In the genomic region with DNA sequence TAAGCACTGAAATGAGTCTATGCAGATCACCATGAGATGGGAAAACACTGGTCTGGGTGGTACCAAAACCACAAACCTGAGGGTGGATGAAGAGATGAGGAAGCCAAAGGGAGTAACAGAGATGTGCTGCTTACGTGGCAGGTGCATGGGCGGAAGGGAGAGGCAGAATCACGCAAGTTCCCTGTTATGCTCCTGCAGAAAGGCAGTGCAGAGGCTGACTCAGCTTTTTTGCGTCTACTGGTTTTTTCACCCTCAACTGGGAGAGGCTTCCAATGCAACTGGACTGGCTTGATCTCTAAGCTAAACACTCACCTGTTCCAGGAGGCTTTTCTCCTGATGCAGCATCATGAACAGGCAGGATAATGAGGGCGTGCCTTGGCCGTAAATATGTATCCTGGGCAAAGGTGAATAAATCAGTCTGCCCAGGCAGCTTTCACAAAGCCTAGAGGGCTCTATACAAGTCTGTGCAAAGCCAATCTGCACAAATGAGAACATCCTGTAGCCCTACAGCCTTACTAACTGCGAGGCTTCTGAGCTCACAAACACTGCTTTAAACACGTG, we compare ENCODE assay signal across 8 cellular contexts.
DNase-seq lines count a peak whose midpoint lies in the region; ATAC-seq and TF ChIP-seq lines count a peak whose summit lies in the region.

No MANE protein-coding gene starts in this region.

- H3K27ac Mint-ChIP-seq in T-helper 2 cell treated with Interferon-gamma antibody and Interleukin-4, amounts not matched to agents 5 μg/mL and 100 μg/mL, for 36 hours, result peak overlapping the region; percentile 95

- no peaks in the 10 kb centered on the region for H3K27me3 Mint-ChIP-seq in T-helper 2 cell treated with Interferon-gamma antibody and Interleukin-4, amounts not matched to agents 5 μg/mL and 100 μg/mL, for 36 hours (ENCODE audit: low read depth)

- TF ChIP-seq CTCF in omental fat pad (IDR thresholded peaks at IDR 0.05), result no peak

- H3K9me3 Mint-ChIP-seq in T-helper 2 cell treated with Interferon-gamma antibody and Interleukin-4, amounts not matched to agents 5 μg/mL and 100 μg/mL, for 36 hours, result peaks cover 4% of the 10 kb centered on the region

- H3K4me3 Mint-ChIP-seq in T-helper 2 cell treated with Interferon-gamma antibody and Interleukin-4, amounts not matched to agents 5 μg/mL and 100 μg/mL, for 36 hours, result peak overlapping the region; percentile 64

- H3K36me3 Mint-ChIP-seq in T-helper 2 cell treated with Interferon-gamma antibody and Interleukin-4, amounts not matched to agents 5 μg/mL and 100 μg/mL, for 36 hours (ENCODE audit: low read depth), result peaks cover 43% of the 10 kb centered on the region

- ATAC-seq in HG02610 (IDR thresholded peaks at IDR 0.05; ENCODE audit: unreplicated experiment) (peak; percentile 41), SK-N-SH treated with all-trans-retinoic acid at 6 μM for 48 hours (no peak), GM19328 (IDR thresholded peaks at IDR 0.05; ENCODE audit: unreplicated experiment) (no peak), omental fat pad (ENCODE audit: low FRiP score) (no peak)

- peaks cover 66% of the 10 kb centered on the region for H3K4me1 Mint-ChIP-seq in T-helper 2 cell treated with Interferon-gamma antibody and Interleukin-4, amounts not matched to agents 5 μg/mL and 100 μg/mL, for 36 hours (ENCODE audit: low read depth)

- H3K27ac ChIP-seq in caudate nucleus (ENCODE audit: low read depth, low read length), result peak overlapping the region; percentile 9

- DNase-seq in COLO668 (lab: John Stamatoyannopoulos, UW; ENCODE audit: unreplicated experiment) (peak; percentile 53), caudate nucleus (lab: John Stamatoyannopoulos, UW) (peak in 45 of 61 donors; percentile 5 to 89 (median 30)), omental fat pad (ENCODE audit: low spot score) (no peak)
- DNase-seq in T-helper 2 cell treated with Interferon-gamma antibody and Interleukin-4, amounts not matched to agents 5 μg/mL and 100 μg/mL, for 36 hours (ENCODE audit: low spot score), result peak; percentile 80
- peak; percentile 66 to 73 for DNase-seq in stimulated activated CD8-positive, alpha-beta memory T cell treated with anti-CD3 and anti-CD28 coated beads, Interleukin-15, amount 100 ng/mL, for 48 hours (ENCODE audit: low read depth in 2 of 2)

TF ChIP-seq in SK-N-SH treated with all-trans-retinoic acid at 6 μM for 48 hours, 23 proteins besides CTCF, POLR2A, EP300 and RAD21:
- TF ChIP-seq ZFP30 (CRISPR knock-in tag; IDR thresholded peaks at IDR 0.05), result no peak
- TF ChIP-seq GLIS3 (CRISPR knock-in tag; IDR thresholded peaks at IDR 0.05), result no peak
- no peak for TF ChIP-seq CSDC2 (CRISPR knock-in tag; IDR thresholded peaks at IDR 0.05)
- TF ChIP-seq, protein P1, sequence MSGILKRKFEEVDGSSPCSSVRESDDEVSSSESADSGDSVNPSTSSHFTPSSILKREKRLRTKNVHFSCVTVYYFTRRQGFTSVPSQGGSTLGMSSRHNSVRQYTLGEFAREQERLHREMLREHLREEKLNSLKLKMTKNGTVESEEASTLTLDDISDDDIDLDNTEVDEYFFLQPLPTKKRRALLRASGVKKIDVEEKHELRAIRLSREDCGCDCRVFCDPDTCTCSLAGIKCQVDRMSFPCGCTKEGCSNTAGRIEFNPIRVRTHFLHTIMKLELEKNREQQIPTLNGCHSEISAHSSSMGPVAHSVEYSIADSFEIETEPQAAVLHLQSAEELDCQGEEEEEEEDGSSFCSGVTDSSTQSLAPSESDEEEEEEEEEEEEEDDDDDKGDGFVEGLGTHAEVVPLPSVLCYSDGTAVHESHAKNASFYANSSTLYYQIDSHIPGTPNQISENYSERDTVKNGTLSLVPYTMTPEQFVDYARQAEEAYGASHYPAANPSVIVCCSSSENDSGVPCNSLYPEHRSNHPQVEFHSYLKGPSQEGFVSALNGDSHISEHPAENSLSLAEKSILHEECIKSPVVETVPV (CRISPR knock-in tag; IDR thresholded peaks at IDR 0.05), result no peak
- TF ChIP-seq ARNTL (CRISPR knock-in tag; IDR thresholded peaks at IDR 0.05; ENCODE audit: borderline replicate concordance, low read depth), result no peak
- TF ChIP-seq PATZ1 (CRISPR knock-in tag; IDR thresholded peaks at IDR 0.05; ENCODE audit: borderline replicate concordance), result no peak
- TF ChIP-seq BACH2 (CRISPR knock-in tag; IDR thresholded peaks at IDR 0.05; ENCODE audit: borderline replicate concordance), result no peak
- TF ChIP-seq POU6F1 (CRISPR knock-in tag; IDR thresholded peaks at IDR 0.05; ENCODE audit: borderline replicate concordance, low read depth), result no peak
- TF ChIP-seq, protein P2, sequence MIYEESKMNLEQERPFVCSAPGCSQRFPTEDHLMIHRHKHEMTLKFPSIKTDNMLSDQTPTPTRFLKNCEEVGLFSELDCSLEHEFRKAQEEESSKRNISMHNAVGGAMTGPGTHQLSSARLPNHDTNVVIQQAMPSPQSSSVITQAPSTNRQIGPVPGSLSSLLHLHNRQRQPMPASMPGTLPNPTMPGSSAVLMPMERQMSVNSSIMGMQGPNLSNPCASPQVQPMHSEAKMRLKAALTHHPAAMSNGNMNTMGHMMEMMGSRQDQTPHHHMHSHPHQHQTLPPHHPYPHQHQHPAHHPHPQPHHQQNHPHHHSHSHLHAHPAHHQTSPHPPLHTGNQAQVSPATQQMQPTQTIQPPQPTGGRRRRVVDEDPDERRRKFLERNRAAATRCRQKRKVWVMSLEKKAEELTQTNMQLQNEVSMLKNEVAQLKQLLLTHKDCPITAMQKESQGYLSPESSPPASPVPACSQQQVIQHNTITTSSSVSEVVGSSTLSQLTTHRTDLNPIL (CRISPR knock-in tag; IDR thresholded peaks at IDR 0.05; ENCODE audit: low read depth), result no peak
- no peak for TF ChIP-seq ZNF565 (CRISPR knock-in tag; conservative IDR thresholded peaks at IDR 0.05; ENCODE audit: low read depth)
- no peak for TF ChIP-seq PPARA (CRISPR knock-in tag; IDR thresholded peaks at IDR 0.05; ENCODE audit: borderline replicate concordance)
- TF ChIP-seq ZFP3 (CRISPR knock-in tag; IDR thresholded peaks at IDR 0.05), result no peak
- no peak for TF ChIP-seq SNAI2 (CRISPR knock-in tag; IDR thresholded peaks at IDR 0.05)
- no peak for TF ChIP-seq ZNF8 (CRISPR knock-in tag; IDR thresholded peaks at IDR 0.05)
